In the genomic region with DNA sequence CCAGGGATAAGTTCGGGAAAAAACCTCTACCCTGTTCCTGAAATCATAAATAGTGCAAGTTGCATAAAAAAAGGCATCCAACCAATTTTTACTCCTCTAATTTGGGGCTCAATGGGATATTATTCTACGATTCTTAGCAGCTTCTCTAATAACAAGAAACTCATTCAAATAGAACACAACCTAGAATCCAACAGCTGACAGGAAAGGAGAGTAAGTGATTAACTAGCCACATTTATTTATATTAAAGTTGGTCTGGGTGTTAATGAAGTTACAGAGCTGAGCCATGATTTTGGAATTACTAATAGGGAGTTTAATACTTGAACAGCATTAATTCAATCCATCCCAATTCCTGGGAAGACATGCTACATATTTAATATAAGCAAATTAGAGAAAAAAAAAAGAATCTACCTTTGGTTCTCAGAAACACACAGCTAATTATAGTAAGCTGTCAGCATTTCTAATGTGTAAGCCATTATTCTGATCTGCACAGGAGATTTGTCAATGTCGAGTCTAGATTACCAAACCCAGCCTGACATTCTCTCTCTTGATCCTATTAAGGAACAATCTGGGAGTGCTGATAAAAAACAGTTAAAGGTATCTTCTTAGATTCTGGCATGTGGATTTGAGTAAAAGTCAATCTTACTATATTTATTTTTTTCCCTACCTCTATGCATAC, we compare ENCODE assay signal across 15 cellular contexts.
DNase-seq lines count a peak whose midpoint lies in the region; ATAC-seq, FAIRE-seq and TF ChIP-seq lines count a peak whose summit lies in the region.
"Had no signal": no experiment of that assay in that cellular context is flagged by ENCODE, and none has a peak within 500 bp of the region (broad histone marks: within the 10 kb centered on the region; RNA-seq: fewer than 3 reads in every experiment).

No MANE protein-coding gene starts in this region.

- no peak overlapping the region for H3K27ac Mint-ChIP-seq in activated T-cell treated with anti-CD3 and anti-CD28 coated beads, Interleukin-2, amount 50 U/mL, for 72 hours
- no peak overlapping the region for H3K27ac Mint-ChIP-seq in type B pancreatic cell
- H3K27ac Mint-ChIP-seq: CD8-positive, alpha-beta T cell had no signal

- peak; percentile 70 for DNase-seq in epithelial cell of proximal tubule (ENCODE audit: low read depth)
- no peak for DNase-seq in activated T-cell treated with anti-CD3 and anti-CD28 coated beads, Interleukin-2, amount 50 U/mL, for 72 hours
- no peak for DNase-seq in medulla oblongata (ENCODE audit: extremely low spot score)
- DNase-seq in D721Med (ENCODE audit: insufficient read length, low spot score): no peak
- no peak for DNase-seq in type B pancreatic cell (ENCODE audit: extremely low spot score, unreplicated experiment)
- DNase-seq: activated naive CD4-positive, alpha-beta T cell treated with anti-CD3 and anti-CD28 coated beads, Interleukin-2, amount 50 U/mL, for 16 hours; CD8-positive, alpha-beta T cell; KG1; NCI-H1436; NCI-H446; spleen had no signal

- TF ChIP-seq CTCF in epithelial cell of proximal tubule (conservative IDR thresholded peaks at IDR 0.05; ENCODE audit: low read depth, low read length) (no peak), D721Med (IDR thresholded peaks at IDR 0.05; ENCODE audit: insufficient read depth, missing control alignments) (no peak), type B pancreatic cell (conservative IDR thresholded peaks at IDR 0.05) (no peak)

- H3K9me3 Mint-ChIP-seq in activated T-cell treated with anti-CD3 and anti-CD28 coated beads, Interleukin-2, amount 50 U/mL, for 72 hours: no peaks in the 10 kb centered on the region
- H3K9me3 Mint-ChIP-seq in type B pancreatic cell: no peaks in the 10 kb centered on the region
- H3K9me3 Mint-ChIP-seq: CD8-positive, alpha-beta T cell had no signal

- ATAC-seq in GM18508 (IDR thresholded peaks at IDR 0.05; ENCODE audit: insufficient read depth, unreplicated experiment) (peak; percentile 87), GM21423 (IDR thresholded peaks at IDR 0.05; ENCODE audit: unreplicated experiment) (peak; percentile 92), HG03095 (IDR thresholded peaks at IDR 0.05; ENCODE audit: unreplicated experiment) (peak; percentile 72)
- ATAC-seq in activated T-cell treated with anti-CD3 and anti-CD28 coated beads, Interleukin-2, amount 50 U/mL, for 72 hours (replicated peaks in 1 of 2): no peak
- ATAC-seq: CD8-positive, alpha-beta T cell had no signal

- H3K4me3 ChIP-seq in epithelial cell of proximal tubule (ENCODE audit: low read depth, low read length): no peak overlapping the region
- H3K4me3 ChIP-seq: spleen had no signal

- no peak overlapping the region for H3K4me3 Mint-ChIP-seq in activated T-cell treated with anti-CD3 and anti-CD28 coated beads, Interleukin-2, amount 50 U/mL, for 72 hours
- H3K4me3 Mint-ChIP-seq in type B pancreatic cell: no peak overlapping the region
- H3K4me3 Mint-ChIP-seq: CD8-positive, alpha-beta T cell had no signal

- FAIRE-seq in D721Med (lab: Jason Lieb, UNC): no peak
- FAIRE-seq: bronchial epithelial cell had no signal

- no peaks in the 10 kb centered on the region for H3K27me3 Mint-ChIP-seq in activated T-cell treated with anti-CD3 and anti-CD28 coated beads, Interleukin-2, amount 50 U/mL, for 72 hours (ENCODE audit: low read depth)
- no peaks in the 10 kb centered on the region for H3K27me3 Mint-ChIP-seq in type B pancreatic cell

- H3K4me1 Mint-ChIP-seq in activated T-cell treated with anti-CD3 and anti-CD28 coated beads, Interleukin-2, amount 50 U/mL, for 72 hours (ENCODE audit: low read depth): peaks cover 7% of the 10 kb centered on the region
- H3K4me1 Mint-ChIP-seq in type B pancreatic cell (ENCODE audit: unreplicated experiment): no peaks in the 10 kb centered on the region

- peaks cover 4 to 5% of the 10 kb centered on the region in 2 donors for H3K36me3 Mint-ChIP-seq in activated T-cell treated with anti-CD3 and anti-CD28 coated beads, Interleukin-2, amount 50 U/mL, for 72 hours (ENCODE audit: insufficient read depth in 2 of 2)
- peaks cover 20% of the 10 kb centered on the region for H3K36me3 Mint-ChIP-seq in type B pancreatic cell

Comparison
In these comparisons a context has a peak if more than half of its experiments do, and no peak if none do; other contexts are left out.
1. ATAC-seq: peak in GM18508 (single experiment), GM21423 (single experiment) and HG03095 (single experiment); none in activated T-cell treated with anti-CD3 and anti-CD28 coated beads, Interleukin-2, amount 50 U/mL, for 72 hours (0 of 2).